ENCODE assay signal across 1 cellular context in the genomic region with DNA sequence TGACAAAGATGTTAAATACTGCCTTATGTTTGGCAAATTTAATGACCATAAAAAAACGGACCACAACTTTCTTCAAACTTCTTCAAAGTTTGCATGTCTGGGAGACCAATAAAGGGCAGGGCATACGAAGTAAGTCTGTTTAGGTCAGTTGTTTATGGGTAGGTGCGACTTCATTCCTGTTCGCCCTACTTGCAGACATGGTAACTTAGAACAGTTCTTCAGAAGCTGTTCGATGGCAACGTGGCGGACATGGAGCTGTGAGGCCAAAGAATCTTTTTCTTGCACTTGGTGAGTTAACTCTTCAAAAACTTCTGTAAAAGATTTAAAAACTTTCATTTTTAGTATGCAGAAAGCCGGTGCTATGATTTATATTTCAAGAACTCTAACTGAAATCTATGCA.
TF ChIP-seq lines count a peak whose summit lies in the region.

No MANE protein-coding gene starts in this region.

TF ChIP-seq in SK-N-SH, 30 proteins besides CTCF, POLR2A, EP300 and RAD21 (continued from another document):
- TF ChIP-seq, protein P1, sequence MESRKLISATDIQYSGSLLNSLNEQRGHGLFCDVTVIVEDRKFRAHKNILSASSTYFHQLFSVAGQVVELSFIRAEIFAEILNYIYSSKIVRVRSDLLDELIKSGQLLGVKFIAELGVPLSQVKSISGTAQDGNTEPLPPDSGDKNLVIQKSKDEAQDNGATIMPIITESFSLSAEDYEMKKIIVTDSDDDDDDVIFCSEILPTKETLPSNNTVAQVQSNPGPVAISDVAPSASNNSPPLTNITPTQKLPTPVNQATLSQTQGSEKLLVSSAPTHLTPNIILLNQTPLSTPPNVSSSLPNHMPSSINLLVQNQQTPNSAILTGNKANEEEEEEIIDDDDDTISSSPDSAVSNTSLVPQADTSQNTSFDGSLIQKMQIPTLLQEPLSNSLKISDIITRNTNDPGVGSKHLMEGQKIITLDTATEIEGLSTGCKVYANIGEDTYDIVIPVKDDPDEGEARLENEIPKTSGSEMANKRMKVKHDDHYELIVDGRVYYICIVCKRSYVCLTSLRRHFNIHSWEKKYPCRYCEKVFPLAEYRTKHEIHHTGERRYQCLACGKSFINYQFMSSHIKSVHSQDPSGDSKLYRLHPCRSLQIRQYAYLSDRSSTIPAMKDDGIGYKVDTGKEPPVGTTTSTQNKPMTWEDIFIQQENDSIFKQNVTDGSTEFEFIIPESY (IDR thresholded peaks at IDR 0.05; ENCODE audit: borderline replicate concordance, low read depth) = no peak
- TF ChIP-seq RXRA (IDR thresholded peaks at IDR 0.05; ENCODE audit: borderline replicate concordance, low read depth) (no peak), SMC3 (IDR thresholded peaks at IDR 0.05; ENCODE audit: low read depth, low read length) (no peak), ELF1 (IDR thresholded peaks at IDR 0.05) (no peak)
TF ChIP-seq in SK-N-SH: peak in this region for 0.
